25 cellular contexts compared by ENCODE assay signal in the genomic region with DNA sequence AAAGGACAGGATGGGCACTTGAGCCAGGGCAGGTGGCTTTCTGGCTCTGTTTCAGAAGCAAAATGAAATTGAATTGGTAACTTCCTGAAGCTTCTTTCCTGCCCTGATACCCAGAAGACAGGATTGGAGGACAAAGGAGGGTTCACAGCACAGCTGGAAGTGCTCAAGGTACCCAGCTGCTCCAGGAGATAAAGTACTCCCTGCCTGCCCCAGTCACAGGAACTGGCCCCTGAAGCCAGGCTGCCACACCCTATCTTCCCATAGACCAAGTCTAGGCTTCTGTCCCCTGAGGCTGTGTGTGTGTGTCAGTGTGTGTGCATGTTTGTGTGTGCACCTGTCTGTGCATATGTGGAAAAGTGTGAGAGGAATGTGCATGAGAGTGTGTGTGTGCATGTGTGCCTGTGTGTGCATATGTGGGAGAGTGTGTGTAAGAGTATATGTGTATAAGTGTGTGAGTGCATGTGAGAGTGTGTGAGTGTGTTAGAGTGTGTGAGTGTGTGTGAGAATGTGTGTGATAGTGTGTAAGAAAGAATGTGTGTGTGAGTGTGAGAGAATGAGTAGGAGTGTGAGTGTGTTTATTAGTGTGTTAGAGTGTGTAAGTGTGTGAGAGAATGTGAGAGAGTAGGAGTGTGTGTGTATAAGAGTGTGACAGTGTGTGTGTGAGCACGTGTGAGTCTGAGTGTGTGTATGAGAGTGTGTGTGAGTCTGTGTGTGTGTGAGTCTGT. TPM values are rescaled to one million over a fixed set of nuclear protein-coding genes. Genes with fewer than 3 reads are reported as not detected.
A peak's percentile ranks its signal among the peaks of the same experiment; 100 is the strongest.
DNase-seq lines count a peak whose midpoint lies in the region; ATAC-seq, FAIRE-seq and TF ChIP-seq lines count a peak whose summit lies in the region.
"Had no signal": no experiment of that assay in that cellular context is flagged by ENCODE, and none has a peak within 500 bp of the region (broad histone marks: within the 10 kb centered on the region; RNA-seq: fewer than 3 reads in every experiment).

No MANE protein-coding gene starts in this region.

- no peaks in the 10 kb centered on the region for H4K20me1 ChIP-seq in SK-N-SH (ENCODE audit: insufficient read depth)

- H3K4me2 ChIP-seq in SK-N-SH: no peak overlapping the region
- H3K4me2 ChIP-seq: PC-9 had no signal

- peaks cover 69% of the 10 kb centered on the region for H3K36me3 Mint-ChIP-seq in activated CD4-positive, alpha-beta T cell treated with anti-CD3 and anti-CD28 coated beads, Interleukin-2, amount 10 ng/mL, durations not matched to agents 24 days and 14 days (ENCODE audit: low read depth)
- peaks cover 70% of the 10 kb centered on the region for H3K36me3 Mint-ChIP-seq in activated naive CD8-positive, alpha-beta T cell treated with anti-CD3 and anti-CD28 coated beads, Interleukin-2, amount 10 ng/mL, durations not matched to agents 7 days and 5 days
- H3K36me3 Mint-ChIP-seq in neural crest cell (ENCODE audit: low read depth): peaks cover 39% of the 10 kb centered on the region

- no peaks in the 10 kb centered on the region for H3K9me3 ChIP-seq in SK-N-SH
- H3K9me3 ChIP-seq: BE2C had no signal

- H3F3A ChIP-seq in SK-N-SH (replicated peaks; ENCODE audit: insufficient read depth): no peaks in the 10 kb centered on the region

- no peak overlapping the region for H2AFZ ChIP-seq in SK-N-SH (ENCODE audit: low read depth)
- H2AFZ ChIP-seq: PC-9 had no signal

- H3K27me3 Mint-ChIP-seq in activated CD4-positive, alpha-beta T cell treated with anti-CD3 and anti-CD28 coated beads, Interleukin-2, amount 10 ng/mL, durations not matched to agents 24 days and 14 days: no peaks in the 10 kb centered on the region
- H3K27me3 Mint-ChIP-seq in activated naive CD8-positive, alpha-beta T cell treated with anti-CD3 and anti-CD28 coated beads, Interleukin-2, amount 10 ng/mL, durations not matched to agents 7 days and 5 days: no peaks in the 10 kb centered on the region
- no peaks in the 10 kb centered on the region for H3K27me3 Mint-ChIP-seq in neural crest cell (ENCODE audit: low read depth)

- H3K4me1 ChIP-seq in SK-N-SH (ENCODE audit: control insufficient read depth in 1 of 2, insufficient read depth in 2 of 2, low read depth in 1 of 2, low read length in 1 of 2): no peaks in the 10 kb centered on the region; a peak in 1 of 4 replicates
- H3K4me1 ChIP-seq: BE2C had no signal

- DNase-seq in activated CD4-positive, alpha-beta T cell treated with anti-CD3 and anti-CD28 coated beads, Interleukin-2, amount 10 ng/mL, durations not matched to agents 24 days and 14 days: no peak
- no peak for DNase-seq in activated CD4-positive, alpha-beta T cell treated with anti-CD3 and anti-CD28 coated beads for 1 hour
- DNase-seq in HTR-8/SVneo (ENCODE audit: insufficient read length, low spot score): no peak
- no peak for DNase-seq in activated naive CD8-positive, alpha-beta T cell treated with anti-CD3 and anti-CD28 coated beads, Interleukin-2, amount 10 ng/mL, durations not matched to agents 7 days and 5 days
- no peak for DNase-seq in neural crest cell (ENCODE audit: low read depth, low spot score)
- DNase-seq in SK-N-SH: no peak
- no peak for DNase-seq in dedifferentiated amniotic fluid mesenchymal stem cell (ENCODE audit: extremely low spot score)
- DNase-seq: activated CD8-positive, alpha-beta memory T cell treated with anti-CD3 and anti-CD28 coated beads for 24 hours; activated T-cell treated with anti-CD3 and anti-CD28 coated beads, Interleukin-2, amount 50 U/mL, for 72 hours; amygdala; BE2C; dermis blood vessel endothelial cell; DMS 273 treated with DMSO at 0.1 percent for 48 hours; heart left ventricle; left lung; mucosa of descending colon; NCI-H1694; NCI-H748 treated with DMSO at 0.1 percent for 48 hours; nucleus accumbens; PC-9; stimulated activated CD4-positive, alpha-beta T cell treated with anti-CD3 and anti-CD28 coated beads, Interleukin-4, amount 100 ng/mL, for 4 hours had no signal

- WGBS in SK-N-SH (ENCODE audit: low lambda C conversion rate): 12% methylated on average over 1 of the region's 1 CpG

- no peaks in the 10 kb centered on the region for H3K79me2 ChIP-seq in SK-N-SH (ENCODE audit: insufficient read depth)

- peak; percentile 88 for FAIRE-seq in HTR-8/SVneo (lab: Jason Lieb, UNC)
- FAIRE-seq: A204.1, endothelial cell of umbilical vein had no signal

- H3K27me3 ChIP-seq in SK-N-SH (ENCODE audit: insufficient read depth): no peaks in the 10 kb centered on the region
- H3K27me3 ChIP-seq: BE2C, cardiac muscle cell, heart left ventricle, left lung had no signal

- CTCF ChIA-PET in SK-N-SH (lab: Yijun Ruan, JAX): no interaction called here

- H3K4me3 ChIP-seq in SK-N-SH (ENCODE audit: low read depth in 2 of 2, low read length in 1 of 2): no peak overlapping the region
- H3K4me3 ChIP-seq: cardiac muscle cell, heart left ventricle, left lung, mucosa of descending colon, PC-9 had no signal

- ATAC-seq in activated naive CD8-positive, alpha-beta T cell treated with anti-CD3 and anti-CD28 coated beads, Interleukin-2, amount 10 ng/mL, durations not matched to agents 7 days and 5 days (ENCODE audit: low read depth): no peak
- no peak for ATAC-seq in HG03039 (IDR thresholded peaks at IDR 0.05; ENCODE audit: unreplicated experiment)
- ATAC-seq: activated T-cell treated with anti-CD3 and anti-CD28 coated beads, Interleukin-2, amount 50 U/mL, for 72 hours; heart left ventricle; left lung; mucosa of descending colon had no signal

- no peak for TF ChIP-seq CTCF in neural crest cell (conservative IDR thresholded peaks at IDR 0.05)
- TF ChIP-seq CTCF in SK-N-SH (IDR thresholded peaks at IDR 0.05): no peak

- no peak for TF ChIP-seq RAD21 in SK-N-SH (IDR thresholded peaks at IDR 0.05; ENCODE audit: low read length)

- H3K4me3 Mint-ChIP-seq in activated CD4-positive, alpha-beta T cell treated with anti-CD3 and anti-CD28 coated beads, Interleukin-2, amount 10 ng/mL, durations not matched to agents 24 days and 14 days: no peak overlapping the region
- H3K4me3 Mint-ChIP-seq in activated naive CD8-positive, alpha-beta T cell treated with anti-CD3 and anti-CD28 coated beads, Interleukin-2, amount 10 ng/mL, durations not matched to agents 7 days and 5 days: no peak overlapping the region
- H3K4me3 Mint-ChIP-seq in neural crest cell: no peak overlapping the region
- H3K4me3 Mint-ChIP-seq: activated T-cell treated with anti-CD3 and anti-CD28 coated beads, Interleukin-2, amount 50 U/mL, for 72 hours had no signal

- no peak for TF ChIP-seq EP300 in SK-N-SH (IDR thresholded peaks at IDR 0.05; ENCODE audit: borderline replicate concordance in 1 of 2, low read depth in 1 of 2, low read length in 1 of 2)

- H3K9me3 Mint-ChIP-seq in activated CD4-positive, alpha-beta T cell treated with anti-CD3 and anti-CD28 coated beads, Interleukin-2, amount 10 ng/mL, durations not matched to agents 24 days and 14 days: peaks cover 9% of the 10 kb centered on the region
- H3K9me3 Mint-ChIP-seq in activated naive CD8-positive, alpha-beta T cell treated with anti-CD3 and anti-CD28 coated beads, Interleukin-2, amount 10 ng/mL, durations not matched to agents 7 days and 5 days: peaks cover 12% of the 10 kb centered on the region
- peaks cover 13% of the 10 kb centered on the region for H3K9me3 Mint-ChIP-seq in neural crest cell

- H3K4me1 Mint-ChIP-seq in activated CD4-positive, alpha-beta T cell treated with anti-CD3 and anti-CD28 coated beads, Interleukin-2, amount 10 ng/mL, durations not matched to agents 24 days and 14 days: peaks cover 28% of the 10 kb centered on the region
- H3K4me1 Mint-ChIP-seq in activated naive CD8-positive, alpha-beta T cell treated with anti-CD3 and anti-CD28 coated beads, Interleukin-2, amount 10 ng/mL, durations not matched to agents 7 days and 5 days: peaks cover 16% of the 10 kb centered on the region
- peaks cover 21% of the 10 kb centered on the region for H3K4me1 Mint-ChIP-seq in neural crest cell

- H3K27ac Mint-ChIP-seq in activated CD4-positive, alpha-beta T cell treated with anti-CD3 and anti-CD28 coated beads, Interleukin-2, amount 10 ng/mL, durations not matched to agents 24 days and 14 days: peak overlapping the region; percentile 1
- H3K27ac Mint-ChIP-seq in activated naive CD8-positive, alpha-beta T cell treated with anti-CD3 and anti-CD28 coated beads, Interleukin-2, amount 10 ng/mL, durations not matched to agents 7 days and 5 days: peak overlapping the region; percentile 31
- peak overlapping the region; percentile 2 for H3K27ac Mint-ChIP-seq in neural crest cell (ENCODE audit: unreplicated experiment)

- H3K9me2 ChIP-seq in SK-N-SH: no peaks in the 10 kb centered on the region

- intact Hi-C loops in activated CD4-positive, alpha-beta T cell treated with anti-CD3 and anti-CD28 coated beads, Interleukin-2, amount 10 ng/mL, durations not matched to agents 24 days and 14 days (cut with micrococcal nuclease): no loop called here

- H3K36me3 ChIP-seq in SK-N-SH (replicated peaks in 1 of 2; ENCODE audit: control insufficient read depth in 1 of 2, insufficient read depth in 2 of 2, low read length in 1 of 2): no peaks in the 10 kb centered on the region
- H3K36me3 ChIP-seq: BE2C, cardiac muscle cell had no signal

- no peak overlapping the region for H3K27ac ChIP-seq in SK-N-SH (ENCODE audit: low read depth in 2 of 2, low read length in 1 of 2)
- H3K27ac ChIP-seq: cardiac muscle cell, heart left ventricle, left lung, PC-9 had no signal

- POLR2A ChIA-PET in activated naive CD8-positive, alpha-beta T cell treated with anti-CD3 and anti-CD28 coated beads, Interleukin-2, amount 10 ng/mL, durations not matched to agents 7 days and 5 days (lab: Charles Lee): no interaction called here
- POLR2A ChIA-PET in SK-N-SH (lab: Yijun Ruan, JAX): no interaction called here

- no peak overlapping the region for H3K9ac ChIP-seq in SK-N-SH

TF ChIP-seq in SK-N-SH, 30 proteins besides CTCF, POLR2A, EP300 and RAD21 (continues in another document):
- TF ChIP-seq EZH2phosphoT487 (IDR thresholded peaks at IDR 0.05; ENCODE audit: borderline replicate concordance, low read depth) (no peak), GABPA (IDR thresholded peaks at IDR 0.05; ENCODE audit: low read depth) (no peak), MEF2A (IDR thresholded peaks at IDR 0.05; ENCODE audit: borderline replicate concordance, low read depth) (no peak), MXI1 (IDR thresholded peaks at IDR 0.05; ENCODE audit: low read depth, low read length) (no peak), TEAD4 (IDR thresholded peaks at IDR 0.05; ENCODE audit: borderline replicate concordance, insufficient read depth) (no peak)

RNA-seq across cellular contexts. Expression of gene GYPC, which starts 21.0 kb away (rescaled TPM):
- 120 and 122 TPM in 2 replicates for total RNA-seq in activated CD4-positive, alpha-beta T cell treated with anti-CD3 and anti-CD28 coated beads, Interleukin-2, amount 10 ng/mL, durations not matched to agents 24 days and 14 days
- total RNA-seq in activated naive CD8-positive, alpha-beta T cell treated with anti-CD3 and anti-CD28 coated beads, Interleukin-2, amount 10 ng/mL, durations not matched to agents 7 days and 5 days: 100 to 1,000 TPM; 132 to 137 TPM
- 84.4 and 89.4 TPM in 2 replicates for total RNA-seq in neural crest cell
- polyA plus RNA-seq in SK-N-SH (2012; rRNA removed): not detected in 2 replicates
- polyA plus RNA-seq in SK-N-SH (2012; cell fraction: cytosol; rRNA removed): not detected in 2 replicates
- polyA plus RNA-seq in SK-N-SH (2012; cell fraction: nucleus; rRNA removed): not detected in 2 replicates
- total RNA-seq: PC-9 had no signal
